In the genomic region with DNA sequence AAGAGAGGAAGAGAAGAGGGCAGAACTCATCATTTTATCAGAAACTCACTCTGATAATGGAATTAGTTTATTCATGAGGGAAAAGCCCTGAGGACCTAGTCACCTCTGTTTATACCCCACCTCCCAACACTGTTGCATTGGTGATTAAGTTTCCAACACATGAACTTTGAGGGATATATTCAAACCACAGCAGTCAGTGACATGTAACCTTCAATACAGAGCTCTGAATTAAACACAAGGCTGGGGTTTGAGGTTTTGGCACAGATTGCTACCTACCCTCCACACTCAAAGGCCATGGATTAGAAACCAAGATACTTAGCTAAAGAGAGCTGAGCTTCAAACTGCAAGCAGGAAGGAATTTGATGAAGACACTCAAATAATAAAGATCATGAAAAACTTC, we compare ENCODE assay signal across 21 cellular contexts. TPM values are rescaled to one million over a fixed set of nuclear protein-coding genes. Genes with fewer than 3 reads are reported as not detected.
DNase-seq lines count a peak whose midpoint lies in the region; ATAC-seq lines count a peak whose summit lies in the region.
"Had no signal": no experiment of that assay in that cellular context is flagged by ENCODE, and none has a peak within 500 bp of the region (broad histone marks: within the 10 kb centered on the region; RNA-seq: fewer than 3 reads in every experiment).

No MANE protein-coding gene starts in this region.

- no peaks in the 10 kb centered on the region for H3K4me1 Mint-ChIP-seq in activated naive CD8-positive, alpha-beta T cell treated with anti-CD3 and anti-CD28 coated beads, Interleukin-2, amount 50 U/mL, for 24 hours
- H3K4me1 Mint-ChIP-seq in activated naive CD8-positive, alpha-beta T cell treated with anti-CD3 and anti-CD28 coated beads for 36 hours = no peaks in the 10 kb centered on the region
- no peaks in the 10 kb centered on the region for H3K4me1 Mint-ChIP-seq in stimulated activated naive B cell treated with anti-CD40 and anti-IgM and Interleukin-4, amounts not matched to agents 10 μg/mL and 1 μg/mL and 100 μg/mL, for 72 hours
- H3K4me1 Mint-ChIP-seq: CD14-positive monocyte; CD8-positive, alpha-beta memory T cell had no signal

- ATAC-seq in activated naive CD8-positive, alpha-beta T cell treated with anti-CD3 and anti-CD28 coated beads, Interleukin-2, amount 50 U/mL, for 24 hours = peak; percentile 64
- peak; percentile 51 to 52 for ATAC-seq in stimulated activated naive B cell treated with anti-CD40 and anti-IgM and Interleukin-4, amounts not matched to agents 10 μg/mL and 1 μg/mL and 100 μg/mL, for 72 hours (replicated peaks)
- ATAC-seq: A549 had no signal

- H3K27ac Mint-ChIP-seq in activated naive CD8-positive, alpha-beta T cell treated with anti-CD3 and anti-CD28 coated beads, Interleukin-2, amount 50 U/mL, for 24 hours = no peak overlapping the region
- no peak overlapping the region for H3K27ac Mint-ChIP-seq in activated naive CD8-positive, alpha-beta T cell treated with anti-CD3 and anti-CD28 coated beads for 36 hours
- no peak overlapping the region for H3K27ac Mint-ChIP-seq in stimulated activated naive B cell treated with anti-CD40 and anti-IgM and Interleukin-4, amounts not matched to agents 10 μg/mL and 1 μg/mL and 100 μg/mL, for 72 hours
- H3K27ac Mint-ChIP-seq: CD14-positive monocyte; CD4-positive, alpha-beta T cell; CD8-positive, alpha-beta memory T cell had no signal

- H3K9me3 Mint-ChIP-seq in activated naive CD8-positive, alpha-beta T cell treated with anti-CD3 and anti-CD28 coated beads, Interleukin-2, amount 50 U/mL, for 24 hours = no peaks in the 10 kb centered on the region
- no peaks in the 10 kb centered on the region for H3K9me3 Mint-ChIP-seq in activated naive CD8-positive, alpha-beta T cell treated with anti-CD3 and anti-CD28 coated beads for 36 hours
- no peaks in the 10 kb centered on the region for H3K9me3 Mint-ChIP-seq in stimulated activated naive B cell treated with anti-CD40 and anti-IgM and Interleukin-4, amounts not matched to agents 10 μg/mL and 1 μg/mL and 100 μg/mL, for 72 hours
- H3K9me3 Mint-ChIP-seq: CD4-positive, alpha-beta T cell had no signal

- peaks cover 6% of the 10 kb centered on the region for H3K27me3 Mint-ChIP-seq in activated naive CD8-positive, alpha-beta T cell treated with anti-CD3 and anti-CD28 coated beads, Interleukin-2, amount 50 U/mL, for 24 hours
- peaks cover 19% of the 10 kb centered on the region for H3K27me3 Mint-ChIP-seq in activated naive CD8-positive, alpha-beta T cell treated with anti-CD3 and anti-CD28 coated beads for 36 hours
- H3K27me3 Mint-ChIP-seq in stimulated activated naive B cell treated with anti-CD40 and anti-IgM and Interleukin-4, amounts not matched to agents 10 μg/mL and 1 μg/mL and 100 μg/mL, for 72 hours = peaks cover 5 to 48% of the 10 kb centered on the region in 2 donors

- H3K36me3 Mint-ChIP-seq in activated naive CD8-positive, alpha-beta T cell treated with anti-CD3 and anti-CD28 coated beads, Interleukin-2, amount 50 U/mL, for 24 hours (ENCODE audit: low read depth) = no peaks in the 10 kb centered on the region
- no peaks in the 10 kb centered on the region for H3K36me3 Mint-ChIP-seq in activated naive CD8-positive, alpha-beta T cell treated with anti-CD3 and anti-CD28 coated beads for 36 hours
- no peaks in the 10 kb centered on the region for H3K36me3 Mint-ChIP-seq in stimulated activated naive B cell treated with anti-CD40 and anti-IgM and Interleukin-4, amounts not matched to agents 10 μg/mL and 1 μg/mL and 100 μg/mL, for 72 hours
- H3K36me3 Mint-ChIP-seq: CD14-positive monocyte; CD8-positive, alpha-beta memory T cell had no signal

- no peak for DNase-seq in activated naive CD8-positive, alpha-beta T cell treated with anti-CD3 and anti-CD28 coated beads, Interleukin-2, amount 50 U/mL, for 24 hours
- no peak for DNase-seq in activated naive CD8-positive, alpha-beta T cell treated with anti-CD3 and anti-CD28 coated beads for 36 hours
- DNase-seq in astrocyte of the hippocampus (ENCODE audit: low read depth, low spot score) (peak; percentile 12), myocyte (ENCODE audit: low read depth) (peak; percentile 3), NOMO-1 treated with DMSO at 0.1 percent for 48 hours (lab: John Stamatoyannopoulos, UW; ENCODE audit: unreplicated experiment) (no peak), HK-2 (ENCODE audit: unreplicated experiment) (no peak)
- DNase-seq in stimulated activated naive B cell treated with anti-CD40 and anti-IgM and Interleukin-4, amounts not matched to agents 10 μg/mL and 1 μg/mL and 100 μg/mL, for 72 hours = no peak
- DNase-seq: 8988T; ACHN; AML-193; BE2C; Calu3; CD4-positive, alpha-beta T cell; CD8-positive, alpha-beta memory T cell; COR-L47; DND-41; GM23248; H7; HCEC 1CT had no signal

- H3K4me3 Mint-ChIP-seq in activated naive CD8-positive, alpha-beta T cell treated with anti-CD3 and anti-CD28 coated beads, Interleukin-2, amount 50 U/mL, for 24 hours = no peak overlapping the region
- no peak overlapping the region for H3K4me3 Mint-ChIP-seq in activated naive CD8-positive, alpha-beta T cell treated with anti-CD3 and anti-CD28 coated beads for 36 hours
- H3K4me3 Mint-ChIP-seq in stimulated activated naive B cell treated with anti-CD40 and anti-IgM and Interleukin-4, amounts not matched to agents 10 μg/mL and 1 μg/mL and 100 μg/mL, for 72 hours = no peak overlapping the region
- H3K4me3 Mint-ChIP-seq: CD14-positive monocyte; CD4-positive, alpha-beta T cell; CD8-positive, alpha-beta memory T cell had no signal

RNA-seq across cellular contexts. Expression of gene MOCS1, which starts 48.5 kb away (rescaled TPM):
- total RNA-seq in activated naive CD8-positive, alpha-beta T cell treated with anti-CD3 and anti-CD28 coated beads for 36 hours = 1 to 10 TPM; 3.3 to 4.1 TPM
- total RNA-seq in myocyte = 12.8 and 14.6 TPM in 2 replicates
- 13.6 TPM for polyA plus RNA-seq in myocyte (2012)

Comparison
In these comparisons a context has a peak if more than half of its experiments do, and no peak if none do; other contexts are left out.
1. DNase-seq: peak in astrocyte of the hippocampus (single experiment) and myocyte (single experiment); none in activated naive CD8-positive, alpha-beta T cell treated with anti-CD3 and anti-CD28 coated beads, Interleukin-2, amount 50 U/mL, for 24 hours (single experiment), activated naive CD8-positive, alpha-beta T cell treated with anti-CD3 and anti-CD28 coated beads for 36 hours (single experiment), stimulated activated naive B cell treated with anti-CD40 and anti-IgM and Interleukin-4, amounts not matched to agents 10 μg/mL and 1 μg/mL and 100 μg/mL, for 72 hours (single experiment), NOMO-1 treated with DMSO at 0.1 percent for 48 hours (single experiment) and HK-2 (single experiment).